11 cellular contexts compared by ENCODE assay signal in the genomic region with DNA sequence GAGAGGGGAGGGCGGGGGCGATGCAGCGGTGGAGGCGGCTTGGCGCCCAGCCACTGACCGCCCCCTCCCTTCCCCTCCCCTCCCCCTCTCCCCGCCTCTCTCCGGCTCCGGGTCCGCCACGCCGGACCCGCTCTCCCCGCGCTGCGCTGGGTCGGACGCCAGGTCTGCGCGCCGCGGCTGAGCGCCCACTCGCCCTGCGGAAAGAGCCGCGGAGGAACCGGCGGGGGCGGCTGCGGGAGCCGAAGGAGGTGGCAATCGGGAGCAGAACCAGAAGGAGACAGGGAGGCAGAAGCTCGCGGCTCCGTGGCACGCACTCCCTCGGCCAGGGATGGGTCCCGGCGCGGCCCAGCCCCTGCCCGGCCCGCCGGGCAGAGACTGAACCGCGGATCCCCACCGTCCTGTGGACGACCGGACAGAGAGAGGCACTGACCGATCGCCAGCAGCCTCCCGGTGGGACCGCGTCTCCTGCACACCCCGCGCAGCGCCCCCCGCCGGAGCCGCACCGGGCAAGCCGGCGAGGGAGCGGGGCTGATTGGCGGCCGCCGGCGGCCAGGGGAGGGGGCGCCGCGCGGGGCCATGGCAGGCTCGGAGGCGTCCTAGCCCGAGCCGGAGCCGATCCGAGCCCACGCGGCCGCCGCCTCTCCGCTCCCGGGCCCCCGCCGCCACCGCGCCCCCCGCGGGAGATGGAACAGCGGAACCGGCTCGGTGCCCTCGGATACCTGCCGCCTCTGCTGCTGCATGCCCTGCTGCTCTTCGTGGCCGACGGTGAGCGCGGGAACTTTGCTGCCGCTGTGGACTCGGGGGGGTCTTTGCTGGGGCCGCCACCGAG. TPM values are rescaled to one million over a fixed set of nuclear protein-coding genes. Genes with fewer than 3 reads are reported as not detected.
DNase-seq lines count a peak whose midpoint lies in the region; ATAC-seq and TF ChIP-seq lines count a peak whose summit lies in the region.
"Had no signal": no experiment of that assay in that cellular context is flagged by ENCODE, and none has a peak within 500 bp of the region (broad histone marks: within the 10 kb centered on the region; RNA-seq: fewer than 3 reads in every experiment).

Gene VSTM2B (plus strand): TSS at position 94 of the 829 bp plus-strand sequence. CDS start 590 bp downstream, at position 684.

- no peak for DNase-seq in T-helper 2 cell treated with Interferon-gamma antibody and Interleukin-4, amounts not matched to agents 5 μg/mL and 100 μg/mL, for 36 hours (ENCODE audit: low spot score)
- DNase-seq in T-helper 2 cell (no peak), smooth muscle cell (lab: John Stamatoyannopoulos, UW; ENCODE audit: unreplicated experiment) (no peak), kidney glomerular epithelial cell (lab: John Stamatoyannopoulos, UW) (no peak), GM13976 (ENCODE audit: low spot score) (no peak)
- DNase-seq in activated CD8-positive, alpha-beta T cell treated with anti-CD3 and anti-CD28 coated beads, Interleukin-2, amount 10 ng/mL, durations not matched to agents 7 days and 5 days: no peak
- DNase-seq: PC-9 had no signal

- H3K4me3 Mint-ChIP-seq in T-helper 2 cell treated with Interferon-gamma antibody and Interleukin-4, amounts not matched to agents 5 μg/mL and 100 μg/mL, for 36 hours: peak within 1 kb of the TSS; percentile 24
- peak within 1 kb of the TSS; percentile 34 for H3K4me3 Mint-ChIP-seq in activated CD8-positive, alpha-beta T cell treated with anti-CD3 and anti-CD28 coated beads, Interleukin-2, amount 10 ng/mL, durations not matched to agents 7 days and 5 days

- peaks cover 15% of the 10 kb centered on the region for H3K4me1 Mint-ChIP-seq in T-helper 2 cell treated with Interferon-gamma antibody and Interleukin-4, amounts not matched to agents 5 μg/mL and 100 μg/mL, for 36 hours (ENCODE audit: low read depth)
- H3K4me1 Mint-ChIP-seq in activated CD8-positive, alpha-beta T cell treated with anti-CD3 and anti-CD28 coated beads, Interleukin-2, amount 10 ng/mL, durations not matched to agents 7 days and 5 days (ENCODE audit: low read depth): peaks cover 29% of the 10 kb centered on the region

- no peak within 1 kb of the TSS for H3K9ac ChIP-seq in iPS-20b (ENCODE audit: low read depth, low read length)
- H3K9ac ChIP-seq in smooth muscle cell (ENCODE audit: low read depth): no peak within 1 kb of the TSS

- no peak for ATAC-seq in activated CD8-positive, alpha-beta T cell treated with anti-CD3 and anti-CD28 coated beads, Interleukin-2, amount 10 ng/mL, durations not matched to agents 7 days and 5 days
- no peak for ATAC-seq in HG02852 (IDR thresholded peaks at IDR 0.05; ENCODE audit: unreplicated experiment)
- ATAC-seq: activated CD4-positive, CD25-positive, alpha-beta regulatory T cell treated with anti-CD3 and anti-CD28 coated beads, Interleukin-2, amount 50 U/mL, for 24 hours had no signal

- H4K20me1 ChIP-seq in smooth muscle cell (ENCODE audit: low read depth): no peaks in the 10 kb centered on the region

- POLR2A ChIA-PET in activated CD8-positive, alpha-beta T cell treated with anti-CD3 and anti-CD28 coated beads, Interleukin-2, amount 10 ng/mL, durations not matched to agents 7 days and 5 days (lab: Charles Lee): interaction anchor here (1.1 kb wide), 1 partner anchor 80 kb away, joined by 3 read pairs; the partner anchor contains the start of gene POP4

- H3K27me3 ChIP-seq in iPS-20b (ENCODE audit: insufficient read depth, low read length): peaks cover 100% of the 10 kb centered on the region
- H3K27me3 ChIP-seq in smooth muscle cell (ENCODE audit: low read depth): peaks cover 99% of the 10 kb centered on the region

- no peak within 1 kb of the TSS for H3K27ac ChIP-seq in iPS-20b (ENCODE audit: low read length)
- H3K27ac ChIP-seq in smooth muscle cell (ENCODE audit: low read depth): no peak within 1 kb of the TSS
- H3K27ac ChIP-seq: PC-9 had no signal

- H3K36me3 Mint-ChIP-seq in T-helper 2 cell treated with Interferon-gamma antibody and Interleukin-4, amounts not matched to agents 5 μg/mL and 100 μg/mL, for 36 hours (ENCODE audit: low read depth): no peaks in the 10 kb centered on the region
- H3K36me3 Mint-ChIP-seq in activated CD8-positive, alpha-beta T cell treated with anti-CD3 and anti-CD28 coated beads, Interleukin-2, amount 10 ng/mL, durations not matched to agents 7 days and 5 days (ENCODE audit: low read depth): no peaks in the 10 kb centered on the region

- H3K79me2 ChIP-seq in smooth muscle cell (ENCODE audit: low read depth): no peaks in the 10 kb centered on the region

- H3K4me2 ChIP-seq in smooth muscle cell: peak within 1 kb of the TSS; percentile 82
- H3K4me2 ChIP-seq: PC-9 had no signal

- CTCF ChIA-PET in activated CD8-positive, alpha-beta T cell treated with anti-CD3 and anti-CD28 coated beads, Interleukin-2, amount 10 ng/mL, durations not matched to agents 7 days and 5 days (lab: Charles Lee): interaction anchor here (0.8 kb wide), 1 partner anchor 62 kb away, joined by 3 read pairs; no protein-coding TSS in a partner anchor

- no peaks in the 10 kb centered on the region for H3K36me3 ChIP-seq in iPS-20b (ENCODE audit: insufficient read depth, low read depth, low read length)
- H3K36me3 ChIP-seq in smooth muscle cell (ENCODE audit: low read depth): no peaks in the 10 kb centered on the region

- no peak within 1 kb of the TSS for H2AFZ ChIP-seq in smooth muscle cell (ENCODE audit: low read depth)
- H2AFZ ChIP-seq: PC-9 had no signal

- H3F3A ChIP-seq in smooth muscle cell (ENCODE audit: low read depth): no peaks in the 10 kb centered on the region

- peaks cover 65% of the 10 kb centered on the region for H3K27me3 Mint-ChIP-seq in T-helper 2 cell treated with Interferon-gamma antibody and Interleukin-4, amounts not matched to agents 5 μg/mL and 100 μg/mL, for 36 hours (ENCODE audit: low read depth)
- H3K27me3 Mint-ChIP-seq in activated CD8-positive, alpha-beta T cell treated with anti-CD3 and anti-CD28 coated beads, Interleukin-2, amount 10 ng/mL, durations not matched to agents 7 days and 5 days (ENCODE audit: low read depth): peaks cover 64% of the 10 kb centered on the region

- H3K4me1 ChIP-seq in iPS-20b (ENCODE audit: insufficient read depth, low read length) (peaks cover 8% of the 10 kb centered on the region; the same call in 1 of the 2 replicates), smooth muscle cell (ENCODE audit: low read depth) (peaks cover 13% of the 10 kb centered on the region)

- H3K9me3 ChIP-seq in iPS-20b (ENCODE audit: insufficient read depth, low read depth, low read length) (no peaks in the 10 kb centered on the region; the same call in 1 of the 2 replicates), smooth muscle cell (replicated peaks; ENCODE audit: low read depth) (no peaks in the 10 kb centered on the region)

- H3K9me3 Mint-ChIP-seq in T-helper 2 cell treated with Interferon-gamma antibody and Interleukin-4, amounts not matched to agents 5 μg/mL and 100 μg/mL, for 36 hours: no peaks in the 10 kb centered on the region
- H3K9me3 Mint-ChIP-seq in activated CD8-positive, alpha-beta T cell treated with anti-CD3 and anti-CD28 coated beads, Interleukin-2, amount 10 ng/mL, durations not matched to agents 7 days and 5 days (ENCODE audit: insufficient read depth): no peaks in the 10 kb centered on the region

- H3K27ac Mint-ChIP-seq in T-helper 2 cell treated with Interferon-gamma antibody and Interleukin-4, amounts not matched to agents 5 μg/mL and 100 μg/mL, for 36 hours: no peak within 1 kb of the TSS
- H3K27ac Mint-ChIP-seq in activated CD8-positive, alpha-beta T cell treated with anti-CD3 and anti-CD28 coated beads, Interleukin-2, amount 10 ng/mL, durations not matched to agents 7 days and 5 days: no peak within 1 kb of the TSS

- TF ChIP-seq CTCF in smooth muscle cell (IDR thresholded peaks at IDR 0.05; ENCODE audit: borderline replicate concordance, insufficient read depth, poor library complexity, severe bottlenecking) (no peak), GM13976 (IDR thresholded peaks at IDR 0.05; ENCODE audit: borderline replicate concordance, control extremely low read depth, extremely low read depth, insufficient read depth, missing control alignments) (no peak)

- H3K4me3 ChIP-seq in iPS-20b (ENCODE audit: low read length) (peak within 1 kb of the TSS; percentile 74), smooth muscle cell (peak within 1 kb of the TSS; percentile 37)
- H3K4me3 ChIP-seq: PC-9 had no signal

- in situ Hi-C loops in GM13976 (cut with MboI; ENCODE audit: low sequenced_read_pairs, unreplicated experiment): no loop called here

- under 1% methylated on average over 57 of the region's 104 CpGs for WGBS in smooth muscle cell (ENCODE audit: low lambda C conversion rate)

RNA-seq across cellular contexts. Expression of gene VSTM2B, which starts in this region (rescaled TPM):
- not detected for total RNA-seq in activated CD8-positive, alpha-beta T cell treated with anti-CD3 and anti-CD28 coated beads, Interleukin-2, amount 10 ng/mL, durations not matched to agents 7 days and 5 days
- total RNA-seq in smooth muscle cell: not detected in 2 replicates
- polyA plus RNA-seq in smooth muscle cell: not detected in 2 replicates
- total RNA-seq: PC-9, renal cortical epithelial cell had no signal
